ENCODE assay signal across 8 cellular contexts in the genomic region with DNA sequence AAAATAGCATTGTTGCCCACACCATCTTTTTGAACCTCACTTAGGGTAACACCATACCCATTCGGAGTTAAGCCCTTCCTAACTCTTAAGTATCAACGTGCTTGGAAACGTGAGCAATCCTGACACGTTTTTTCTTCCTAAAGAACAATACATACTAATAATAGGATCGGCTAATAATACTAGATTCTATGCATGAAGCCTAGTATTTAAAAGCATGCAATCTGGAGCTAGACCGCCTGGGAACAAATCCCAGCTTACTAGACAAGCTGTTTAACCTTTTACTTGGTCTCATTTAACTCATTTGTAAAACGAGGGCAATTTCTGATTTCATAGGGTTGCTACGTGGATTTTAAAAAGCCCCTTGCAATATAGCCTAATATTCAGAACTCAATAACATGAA. TPM values are rescaled to one million over a fixed set of nuclear protein-coding genes. Genes with fewer than 3 reads are reported as not detected.
A peak's percentile ranks its signal among the peaks of the same experiment; 100 is the strongest.
DNase-seq lines count a peak whose midpoint lies in the region; ATAC-seq and TF ChIP-seq lines count a peak whose summit lies in the region.

No MANE protein-coding gene starts in this region.

- H3K9me3 ChIP-seq in Caco-2, result no peaks in the 10 kb centered on the region
- no peaks in the 10 kb centered on the region for H3K9me3 ChIP-seq in body of pancreas

- no peaks in the 10 kb centered on the region for H3K27me3 Mint-ChIP-seq in Caco-2 (ENCODE audit: insufficient read depth, unreplicated experiment)
- no peaks in the 10 kb centered on the region for H3K27me3 Mint-ChIP-seq in type B pancreatic cell

- H3K9me3 Mint-ChIP-seq in Caco-2 (ENCODE audit: unreplicated experiment) (peaks cover 12% of the 10 kb centered on the region), type B pancreatic cell (no peaks in the 10 kb centered on the region)

- POLR2A ChIA-PET in Caco-2 (lab: Charles Lee), result no interaction called here

- H3K27ac Mint-ChIP-seq in Caco-2 (ENCODE audit: unreplicated experiment) (peak overlapping the region; percentile 99), type B pancreatic cell (peak overlapping the region; percentile 99)

- no peaks in the 10 kb centered on the region for H3K27me3 ChIP-seq in Caco-2 (replicated peaks; ENCODE audit: control insufficient read depth, insufficient read depth, low read length)
- no peaks in the 10 kb centered on the region for H3K27me3 ChIP-seq in body of pancreas

- no peak for DNase-seq in Caco-2
- DNase-seq in LHCN-M2 (ENCODE audit: low read depth), result peak; percentile 23
- no peak for DNase-seq in body of pancreas
- DNase-seq in lower leg skin (ENCODE audit: low spot score in 2 of 2), result no peak
- no peak for DNase-seq in type B pancreatic cell (ENCODE audit: extremely low spot score, unreplicated experiment)
- DNase-seq in left lobe of liver (ENCODE audit: low spot score), result no peak
- no peak for DNase-seq in SIG-M5 treated with dmso at 0.1 percent for 504 hours (lab: John Stamatoyannopoulos, UW; ENCODE audit: unreplicated experiment)

- ATAC-seq in body of pancreas (no peak), left lobe of liver (no peak), GM21390 (IDR thresholded peaks at IDR 0.05; ENCODE audit: unreplicated experiment) (no peak)

- H3K4me1 ChIP-seq in Caco-2 (peaks cover 16% of the 10 kb centered on the region), body of pancreas (peaks cover 25% of the 10 kb centered on the region)

- H3K4me1 Mint-ChIP-seq in Caco-2 (ENCODE audit: low read depth, unreplicated experiment) (no peaks in the 10 kb centered on the region), type B pancreatic cell (ENCODE audit: unreplicated experiment) (peaks cover 27% of the 10 kb centered on the region)

- TF ChIP-seq POLR2A in body of pancreas (IDR thresholded peaks at IDR 0.05) (no peak), lower leg skin (IDR thresholded peaks at IDR 0.05) (no peak)

- H3K27ac ChIP-seq in body of pancreas, result peak overlapping the region; percentile 93 to 98 (median 97)

- CTCF ChIA-PET in Caco-2 (lab: Charles Lee), result interaction anchor here (0.8 kb wide), 1 partner anchor 25 kb away, joined by 3 read pairs; no protein-coding TSS in a partner anchor

- intact Hi-C loops in Caco-2 (cut with micrococcal nuclease; ENCODE audit: unreplicated experiment) (loop anchor here (10.0 kb wide), 1 partner anchor 652 kb away; the partner anchor contains the start of gene NIPSNAP3A), body of pancreas (cut with DNase I) (no loop called here), lower leg skin (cut with DNase I; ENCODE audit: low total_unique reads) (no loop called here)

- peak overlapping the region; percentile 71 for H3K4me3 ChIP-seq in Caco-2 (ENCODE audit: low read depth, low read length)
- peak overlapping the region; percentile 20 to 28 for H3K4me3 ChIP-seq in body of pancreas
- H3K4me3 ChIP-seq in lower leg skin (ENCODE audit: low read depth, poor library complexity, severe bottlenecking), result peak overlapping the region; percentile 65

- peaks cover 11% of the 10 kb centered on the region for H3K36me3 Mint-ChIP-seq in Caco-2 (ENCODE audit: insufficient read depth, unreplicated experiment)
- no peaks in the 10 kb centered on the region for H3K36me3 Mint-ChIP-seq in type B pancreatic cell

- H3K4me3 Mint-ChIP-seq in Caco-2 (ENCODE audit: unreplicated experiment) (peak overlapping the region; percentile 86), type B pancreatic cell (peak overlapping the region; percentile 100)

- TF ChIP-seq CTCF in Caco-2 (IDR thresholded peaks at IDR 0.05; ENCODE audit: insufficient read depth in 1 of 2, low read depth in 1 of 2, low read length in 1 of 2, severe bottlenecking in 1 of 2, unreplicated experiment in 1 of 2) (no peak), body of pancreas (IDR thresholded peaks at IDR 0.05) (no peak), lower leg skin (IDR thresholded peaks at IDR 0.05) (no peak), type B pancreatic cell (conservative IDR thresholded peaks at IDR 0.05) (no peak)

- H3K36me3 ChIP-seq in Caco-2 (ENCODE audit: control insufficient read depth, insufficient read depth, low read length), result no peaks in the 10 kb centered on the region
- H3K36me3 ChIP-seq in body of pancreas (replicated peaks in 1 of 2; ENCODE audit: insufficient read depth in 1 of 2, low read depth in 2 of 2), result no peaks in the 10 kb centered on the region

- 1 to 2% methylated on average over 8 of the region's 8 CpGs for WGBS in body of pancreas, 2 donors
- 3% methylated on average over 8 of the region's 8 CpGs for WGBS in lower leg skin, 2 donors

- BruUV-seq in Caco-2 (replicated peaks; lab: Mats Ljungman, UMichigan), result no TSS peak

RNA-seq across cellular contexts. Expression of gene SMC2, which starts 0.9 kb away (rescaled TPM):
- 36.4 and 37.4 TPM in 2 replicates for total RNA-seq in Caco-2 (2022)
- total RNA-seq in LHCN-M2 (2014; rRNA removed), result 40.3 and 43.9 TPM in 2 replicates
- polyA plus RNA-seq in LHCN-M2 (2012), result 8.0 TPM
- 10 to 100 TPM in 1 of 2 donors, 1 to 10 TPM in 1; 2.6 to 21.4 TPM for total RNA-seq in body of pancreas
- 1 to 10 TPM; 5.0 to 8.4 (median 7.7) TPM for total RNA-seq in lower leg skin
- total RNA-seq in type B pancreatic cell (ENCODE audit: low replicate concordance), result 19.1 and 40.5 TPM in 2 replicates
- 2.9 TPM for total RNA-seq in left lobe of liver
